Comparison of ENCODE assay signal across 8 cellular contexts in genomic region chr5:6715758-6716633, GRCh38. TPM values are rescaled to one million over a fixed set of nuclear protein-coding genes. Genes with fewer than 3 reads are reported as not detected.
DNase-seq lines count a peak whose midpoint lies in the region; ATAC-seq and TF ChIP-seq lines count a peak whose summit lies in the region.

No MANE protein-coding gene starts in this region.

- H3K36me3 ChIP-seq in HUES48 (ENCODE audit: control insufficient read depth, insufficient read depth, low read length) (peaks cover 8% of the 10 kb centered on the region; the same call in 1 of the 2 replicates), lung (ENCODE audit: control insufficient read depth in 2 of 2, insufficient read depth in 2 of 2, low read length in 2 of 2) (peaks cover 0 to 2% of the 10 kb centered on the region in 2 donors), vagina (no peaks in the 10 kb centered on the region)

- no peak overlapping the region for H3K9ac ChIP-seq in HUES48 (ENCODE audit: low read depth, low read length)

- peaks cover 2% of the 10 kb centered on the region for H3K36me3 Mint-ChIP-seq in activated naive CD4-positive, alpha-beta T cell treated with anti-CD3 and anti-CD28 coated beads, Interleukin-2, amount 50 U/mL, for 24 hours

- H3K27ac ChIP-seq in HUES48 (ENCODE audit: low read depth, low read length) (no peak overlapping the region), lung (ENCODE audit: low read depth in 1 of 2, low read length in 1 of 2) (no peak overlapping the region), vagina (peak overlapping the region; percentile 38)

- ATAC-seq in lung (ENCODE audit: insufficient read depth, low FRiP score) (no peak), GM19455 (IDR thresholded peaks at IDR 0.05; ENCODE audit: unreplicated experiment) (no peak), GM21367 (IDR thresholded peaks at IDR 0.05; ENCODE audit: unreplicated experiment) (no peak), HG02938 (IDR thresholded peaks at IDR 0.05; ENCODE audit: unreplicated experiment) (no peak)

- H3K4me1 ChIP-seq in HUES48 (ENCODE audit: control insufficient read depth, insufficient read depth, low read length) (peaks cover 24% of the 10 kb centered on the region), lung (ENCODE audit: control insufficient read depth in 2 of 2, insufficient read depth in 2 of 2, low read length in 2 of 2) (peaks cover 24 to 30% of the 10 kb centered on the region in 2 donors), vagina (peaks cover 72% of the 10 kb centered on the region)

- DNase-seq in 8988T = peak; percentile 48
- DNase-seq in lung (ENCODE audit: low spot score) = peak; percentile 24
- DNase-seq in vagina (ENCODE audit: extremely low spot score in 2 of 2) = peak in 1 of 2 donors; percentile 37

- H3K9me3 ChIP-seq in HUES48 (ENCODE audit: control insufficient read depth, insufficient read depth, low read length) (no peaks in the 10 kb centered on the region), lung (ENCODE audit: control insufficient read depth in 2 of 2, insufficient read depth in 1 of 2, low read length in 1 of 2) (no peaks in the 10 kb centered on the region), vagina (no peaks in the 10 kb centered on the region)

- H3K27me3 ChIP-seq in HUES48 (ENCODE audit: control insufficient read depth, insufficient read depth, low read length) (0 out of 2 replicates have a peak, but pooled peaks cover 3% of the 10 kb centered on the region), lung (ENCODE audit: control insufficient read depth, insufficient read depth) (no peaks in the 10 kb centered on the region), vagina (no peaks in the 10 kb centered on the region)

- no peaks in the 10 kb centered on the region for H3K27me3 Mint-ChIP-seq in activated naive CD4-positive, alpha-beta T cell treated with anti-CD3 and anti-CD28 coated beads, Interleukin-2, amount 50 U/mL, for 24 hours

- 43 to 49% methylated on average over 17 of the region's 17 CpGs for WGBS in lung, 2 donors

- intact Hi-C loops in vagina (cut with DNase I) = no loop called here

- H3K4me1 Mint-ChIP-seq in activated naive CD4-positive, alpha-beta T cell treated with anti-CD3 and anti-CD28 coated beads, Interleukin-2, amount 50 U/mL, for 24 hours = peaks cover 63% of the 10 kb centered on the region

- H3K27ac Mint-ChIP-seq in activated naive CD4-positive, alpha-beta T cell treated with anti-CD3 and anti-CD28 coated beads, Interleukin-2, amount 50 U/mL, for 24 hours = peak overlapping the region; percentile 32

- peak overlapping the region; percentile 91 for H3K4me3 Mint-ChIP-seq in activated naive CD4-positive, alpha-beta T cell treated with anti-CD3 and anti-CD28 coated beads, Interleukin-2, amount 50 U/mL, for 24 hours

- TF ChIP-seq CTCF in lung (IDR thresholded peaks at IDR 0.05; ENCODE audit: control extremely low read depth, extremely low read depth) (no peak), vagina (IDR thresholded peaks at IDR 0.05) (no peak)

- TF ChIP-seq POLR2A in vagina (IDR thresholded peaks at IDR 0.05) = no peak

- peak overlapping the region; percentile 75 for H3K4me3 ChIP-seq in HUES48 (ENCODE audit: low read depth, low read length)
- no peak overlapping the region for H3K4me3 ChIP-seq in lung
- H3K4me3 ChIP-seq in vagina = peak overlapping the region; percentile 74 to 90

- no peaks in the 10 kb centered on the region for H3K9me3 Mint-ChIP-seq in activated naive CD4-positive, alpha-beta T cell treated with anti-CD3 and anti-CD28 coated beads, Interleukin-2, amount 50 U/mL, for 24 hours

RNA-seq across cellular contexts. Expression of gene TENT4A, which starts 2.8 kb away (rescaled TPM):
- 10 to 100 TPM; 24.3 to 46.9 TPM for total RNA-seq in lung
- 10 to 100 TPM in 1 of 2 donors, 1 to 10 TPM in 1; 9.4 to 10.4 TPM for polyA plus RNA-seq in lung
- 38.1 TPM for total RNA-seq in vagina
